Comparison of ENCODE assay signal across 8 cellular contexts in genomic region chr10:34815174-34816066, GRCh38. TPM values are rescaled to one million over a fixed set of nuclear protein-coding genes. Genes with fewer than 3 reads are reported as not detected.
A peak's percentile ranks its signal among the peaks of the same experiment; 100 is the strongest.
DNase-seq lines count a peak whose midpoint lies in the region; ATAC-seq and TF ChIP-seq lines count a peak whose summit lies in the region.

TSS of gene PARD3 (minus strand) at chr10:34815296. CDS start at chr10:34814995, 301 bp downstream.

- H3K4me1 Mint-ChIP-seq in T-helper 17 cell: peaks cover 5% of the 10 kb centered on the region

- H3K4me3 Mint-ChIP-seq in T-helper 17 cell: peak within 1 kb of the TSS; percentile 73

- under 1% methylated on average over 60 of the region's 84 CpGs for WGBS in urinary bladder

- H3K4me3 ChIP-seq in AG10803 (ENCODE audit: low read length) (peak within 1 kb of the TSS; percentile 66), urinary bladder (ENCODE audit: low read depth, low read length) (peak within 1 kb of the TSS; percentile 99)

- peak; percentile 51 for DNase-seq in AG10803 (ENCODE audit: low read depth)
- DNase-seq in HUDEP-2 (lab: John Stamatoyannopoulos, UW; ENCODE audit: unreplicated experiment in 76 of 76): peak in 45 of 76 experiments; percentile 5 to 58 (median 31)
- no peak for DNase-seq in T-helper 17 cell
- no peak for DNase-seq in epithelial cell of prostate (ENCODE audit: low read depth, low spot score)
- peak; percentile 48 for DNase-seq in midbrain (lab: John Stamatoyannopoulos, UW)
- no peak for DNase-seq in cortex of kidney (lab: John Stamatoyannopoulos, UW)

- ATAC-seq in GM18861 (IDR thresholded peaks at IDR 0.05; ENCODE audit: unreplicated experiment): peak; percentile 39
- no peak for ATAC-seq in T-helper 17 cell

- peaks cover 2% of the 10 kb centered on the region for H3K36me3 Mint-ChIP-seq in T-helper 17 cell (ENCODE audit: low read depth)

- H3K36me3 ChIP-seq in urinary bladder (ENCODE audit: insufficient read depth): no peaks in the 10 kb centered on the region

- no peak for TF ChIP-seq CTCF in AG10803 (conservative IDR thresholded peaks at IDR 0.05; ENCODE audit: low read length)

- peaks cover 72% of the 10 kb centered on the region for H3K27me3 Mint-ChIP-seq in T-helper 17 cell

- H3K27ac ChIP-seq in epithelial cell of prostate (peak within 1 kb of the TSS; percentile 68), urinary bladder (ENCODE audit: low read depth) (peak within 1 kb of the TSS; percentile 88)

- no peak within 1 kb of the TSS for H3K27ac Mint-ChIP-seq in T-helper 17 cell

- no peaks in the 10 kb centered on the region for H3K4me1 ChIP-seq in urinary bladder (ENCODE audit: insufficient read depth)

- H3K9me3 ChIP-seq in T-helper 17 cell (ENCODE audit: control insufficient read depth, low read length, poor library complexity, severe bottlenecking): no peaks in the 10 kb centered on the region

RNA-seq across cellular contexts. Expression of gene PARD3, which starts in this region (rescaled TPM):
- total RNA-seq in T-helper 17 cell: 1 to 10 TPM in 1 of 2 donors, under 1 TPM in 1; 0.32 to 8.2 TPM
- 89.1 TPM for total RNA-seq in urinary bladder
- 27.5 TPM for polyA plus RNA-seq in urinary bladder

Comparison
In these comparisons a context has a peak if more than half of its experiments do, and no peak if none do; other contexts are left out.
1. DNase-seq: peak in AG10803 (single experiment), HUDEP-2 (45 of 76) and midbrain (single experiment); none in T-helper 17 cell (0 of 3), epithelial cell of prostate (single experiment) and cortex of kidney (single experiment).